In genomic region chr14:37594916-37595808, GRCh38 we compare ENCODE assay signal across 8 cellular contexts. TPM values are rescaled to one million over a fixed set of nuclear protein-coding genes. Genes with fewer than 3 reads are reported as not detected.
DNase-seq lines count a peak whose midpoint lies in the region; ATAC-seq and TF ChIP-seq lines count a peak whose summit lies in the region.

Gene FOXA1, minus strand, starts transcription at chr14:37595249. Its CDS starts 277 bp downstream, at chr14:37594972.
Gene TTC6, plus strand, starts transcription at chr14:37595629. Its CDS starts 26,436 bp downstream, at chr14:37622065.

- no peaks in the 10 kb centered on the region for H3K9me3 ChIP-seq in left lung
- no peaks in the 10 kb centered on the region for H3K9me3 ChIP-seq in transverse colon

- H3K4me1 ChIP-seq in left lung (peaks cover 0 to 34% of the 10 kb centered on the region in 2 donors), transverse colon (peaks cover 6 to 49% (median 29%) of the 10 kb centered on the region in 4 donors)

- DNase-seq in AG20443 (ENCODE audit: low spot score) (peak; percentile 69), NCI-H69 (lab: John Stamatoyannopoulos, UW) (peak; percentile 99), MCF 10A (ENCODE audit: unreplicated experiment) (peak; percentile 55), left lung (peak; percentile 73 to 83), transverse colon (peak; percentile 65)

- H3K27ac ChIP-seq in left lung (peak within 1 kb of the TSS; percentile 80 to 91), transverse colon (peak within 1 kb of the TSS; percentile 90 to 94 (median 90))

- intact Hi-C loops in MCF 10A (cut with micrococcal nuclease) (loop anchor here (1.0 to 10.0 kb wide), 4 partner anchors 14 to 349 kb away; no protein-coding TSS in a partner anchor), left lung (cut with DNase I) (loop anchor here in 1 of 2 donors (5.0 kb wide), 1 partner anchor 343 kb away; no protein-coding TSS in a partner anchor), transverse colon (cut with DNase I; ENCODE audit: low total_unique reads) (no loop called here)

- POLR2A ChIA-PET in MCF 10A (lab: Yijun Ruan, JAX): interaction anchor here (0.6 to 1.8 kb wide), 7 partner anchors 292 to 558 kb away, joined by 3 to 4 read pairs (median 3); partner anchors contain the start of gene MIPOL1

- no peaks in the 10 kb centered on the region for H3K9me3 Mint-ChIP-seq in MCF 10A (ENCODE audit: unreplicated experiment)

- TF ChIP-seq POLR2A in transverse colon (IDR thresholded peaks at IDR 0.05): peak; percentile 31

- no peak for TF ChIP-seq CTCF in MCF 10A (IDR thresholded peaks at IDR 0.05; ENCODE audit: unreplicated experiment)
- TF ChIP-seq CTCF in left lung (IDR thresholded peaks at IDR 0.05): no peak
- TF ChIP-seq CTCF in transverse colon (IDR thresholded peaks at IDR 0.05): no peak

- 0 to 6% methylated on average over 1 to 53 of the region's 93 CpGs for WGBS in transverse colon (ENCODE audit: low coverage in 1 of 2), 2 donors

- H3K27me3 ChIP-seq in left lung (peaks cover 90 to 100% of the 10 kb centered on the region in 2 donors), transverse colon (peaks cover 97% of the 10 kb centered on the region)

- H3K4me1 Mint-ChIP-seq in MCF 10A (ENCODE audit: insufficient read depth, unreplicated experiment): peaks cover 7% of the 10 kb centered on the region

- in situ Hi-C loops in transverse colon (cut with MboI; ENCODE audit: low pct_ligation_motif_present in 1 of 4, low pct_unique_long_range_greater_than_20kb in 1 of 4, low sequenced_read_pairs in 3 of 4): no loop called here

- peak within 1 kb of the TSS; percentile 84 for H3K4me3 Mint-ChIP-seq in MCF 10A (ENCODE audit: unreplicated experiment)

- peak within 1 kb of the TSS; percentile 87 for H3K27ac Mint-ChIP-seq in MCF 10A (ENCODE audit: low read depth, unreplicated experiment)

- H3K36me3 Mint-ChIP-seq in MCF 10A (ENCODE audit: insufficient read depth, unreplicated experiment): peaks cover 6% of the 10 kb centered on the region

- H3K4me3 ChIP-seq in left lung: peak within 1 kb of the TSS; percentile 38 to 43
- peak within 1 kb of the TSS; percentile 28 to 68 (median 62) for H3K4me3 ChIP-seq in transverse colon

- H3K36me3 ChIP-seq in left lung (no peaks in the 10 kb centered on the region), transverse colon (no peaks in the 10 kb centered on the region)

- BruUV-seq in MCF 10A (replicated peaks; lab: Mats Ljungman, UMichigan): no TSS peak

- ATAC-seq in HG03354 (IDR thresholded peaks at IDR 0.05; ENCODE audit: poor library complexity, severe bottlenecking, unreplicated experiment) (peak; percentile 18), left lung (peak; percentile 35), GM19463 (IDR thresholded peaks at IDR 0.05; ENCODE audit: unreplicated experiment) (no peak), HG02571 (IDR thresholded peaks at IDR 0.05; ENCODE audit: unreplicated experiment) (no peak)

- CTCF ChIA-PET in MCF 10A (lab: Yijun Ruan, JAX): interaction anchor here (0.5 to 5.7 kb wide), 20 partner anchors 10 to 515 kb away, joined by 3 to 46 read pairs (median 4); no protein-coding TSS in a partner anchor

- H3K27me3 Mint-ChIP-seq in MCF 10A (ENCODE audit: insufficient read depth, unreplicated experiment): no peaks in the 10 kb centered on the region

- no peak for TF ChIP-seq EP300 in transverse colon (IDR thresholded peaks at IDR 0.05; ENCODE audit: low read depth)

RNA-seq across cellular contexts. Expression of gene FOXA1, which starts in this region (rescaled TPM):
- total RNA-seq in MCF 10A (2022) (8.6 and 11.2 TPM in 2 replicates), left lung (10 to 100 TPM; 30.2 to 33.6 TPM), transverse colon (100 to 1,000 TPM in 1 of 4 donors, 10 to 100 TPM in 3; 53.2 to 157 (median 71.4) TPM)

RNA-seq across cellular contexts. Expression of gene TTC6, which starts in this region (rescaled TPM):
- 0.96 and 0.98 TPM in 2 replicates for total RNA-seq in MCF 10A (2022)
- total RNA-seq in left lung: 1 to 10 TPM; 3.2 to 7.1 TPM
- total RNA-seq in transverse colon: 10 to 100 TPM in 1 of 4 donors, 1 to 10 TPM in 3; 1.5 to 12.5 (median 4.9) TPM

Comparison
In these comparisons a context has a peak if more than half of its experiments do, and no peak if none do; other contexts are left out.
1. ATAC-seq: peak in HG03354 (single experiment) and left lung (single experiment); none in GM19463 (single experiment) and HG02571 (single experiment).
2. Peak in every context shown above with its lines, with median percentiles within 50 percentile points of each other: DNase-seq.